Comparison of ENCODE assay signal across 8 cellular contexts in the genomic region with DNA sequence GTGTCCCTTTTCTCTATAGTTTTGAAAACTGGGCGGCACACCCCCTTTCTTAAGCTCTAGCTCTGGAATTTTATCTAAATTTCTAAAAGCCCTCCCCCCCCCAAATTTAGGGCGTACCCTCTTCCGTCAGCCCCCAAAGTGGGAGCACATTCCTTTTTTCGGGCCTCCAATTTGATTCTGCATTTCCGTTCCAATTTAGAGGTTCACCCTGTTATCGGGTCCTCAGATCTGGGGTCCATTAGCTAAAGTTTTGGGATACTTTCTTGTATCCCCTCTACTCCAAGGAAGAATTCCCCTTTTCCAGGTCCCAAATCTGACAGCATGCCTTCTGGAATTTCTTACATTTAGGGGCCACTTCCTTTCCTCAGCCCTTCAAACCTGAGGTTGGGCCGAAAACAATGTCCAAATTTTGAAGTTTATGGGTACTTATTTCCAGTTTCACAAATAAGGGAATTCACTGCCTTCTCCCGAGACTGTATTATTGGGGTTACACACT. TPM values are rescaled to one million over a fixed set of nuclear protein-coding genes. Genes with fewer than 3 reads are reported as not detected.
DNase-seq lines count a peak whose midpoint lies in the region; ATAC-seq and TF ChIP-seq lines count a peak whose summit lies in the region.

No MANE protein-coding gene starts in this region.

- H3K9ac ChIP-seq in parathyroid adenoma: peak overlapping the region; percentile 49

- peaks cover 42% of the 10 kb centered on the region for H3K36me3 Mint-ChIP-seq in Calu3 (ENCODE audit: insufficient read depth, unreplicated experiment)

- intact Hi-C loops in Calu3 (cut with micrococcal nuclease; ENCODE audit: unreplicated experiment): no loop called here

- TF ChIP-seq CTCF in Calu3 (IDR thresholded peaks at IDR 0.05; ENCODE audit: unreplicated experiment) (no peak), parathyroid adenoma (IDR thresholded peaks at IDR 0.05) (no peak), GM20000 (IDR thresholded peaks at IDR 0.05; ENCODE audit: extremely low read depth, missing control alignments) (no peak)

- H2AFZ ChIP-seq in parathyroid adenoma: peak overlapping the region; percentile 66

- 9 to 10% methylated on average over 8 of the region's 8 CpGs for WGBS in esophagus, 2 donors

- peaks cover 57% of the 10 kb centered on the region for H3K4me1 Mint-ChIP-seq in Calu3 (ENCODE audit: low read depth, unreplicated experiment)

- no peaks in the 10 kb centered on the region for H3K27me3 Mint-ChIP-seq in Calu3 (ENCODE audit: unreplicated experiment)

- H3K27ac ChIP-seq in esophagus (ENCODE audit: low read depth in 2 of 2, low read length in 1 of 2) (peak overlapping the region; percentile 95), parathyroid adenoma (peak overlapping the region; percentile 91)

- DNase-seq in Calu3 (no peak), RKO (ENCODE audit: low spot score) (peak; percentile 32), GM20000 (ENCODE audit: low spot score) (no peak)

- no peaks in the 10 kb centered on the region for H3K27me3 ChIP-seq in esophagus (ENCODE audit: control insufficient read depth in 1 of 2, insufficient read depth in 2 of 2, low read length in 2 of 2)
- H3K27me3 ChIP-seq in parathyroid adenoma (ENCODE audit: control insufficient read depth, insufficient read depth, low read length): no peaks in the 10 kb centered on the region

- CTCF ChIA-PET in Calu3 (lab: Charles Lee): no interaction called here

- H3K9me3 Mint-ChIP-seq in Calu3 (ENCODE audit: low read depth, unreplicated experiment): peaks cover 4% of the 10 kb centered on the region

- H3K4me1 ChIP-seq in esophagus (ENCODE audit: control insufficient read depth in 2 of 2, insufficient read depth in 2 of 2, low read length in 1 of 2): peaks cover 5 to 12% of the 10 kb centered on the region in 2 donors
- peaks cover 37% of the 10 kb centered on the region for H3K4me1 ChIP-seq in parathyroid adenoma

- peak overlapping the region; percentile 62 for H3K27ac Mint-ChIP-seq in Calu3 (ENCODE audit: unreplicated experiment)

- peaks cover 22% of the 10 kb centered on the region for H3K79me2 ChIP-seq in parathyroid adenoma

- H3K36me3 ChIP-seq in esophagus (ENCODE audit: control insufficient read depth in 2 of 2, insufficient read depth in 2 of 2, low read length in 1 of 2) (peaks cover 0 to 4% of the 10 kb centered on the region in 2 donors), parathyroid adenoma (ENCODE audit: control insufficient read depth, insufficient read depth, low read length) (no peaks in the 10 kb centered on the region)

- H3K9me3 ChIP-seq in esophagus (ENCODE audit: control insufficient read depth in 2 of 2, insufficient read depth in 1 of 2, low read depth in 1 of 2, low read length in 1 of 2) (no peaks in the 10 kb centered on the region), parathyroid adenoma (ENCODE audit: control insufficient read depth, low read length) (no peaks in the 10 kb centered on the region)

- peak overlapping the region; percentile 90 for H3K4me2 ChIP-seq in parathyroid adenoma (ENCODE audit: low read length)

- H3K4me3 Mint-ChIP-seq in Calu3 (ENCODE audit: low read depth, unreplicated experiment): peak overlapping the region; percentile 67

- no peak for ATAC-seq in GM21528 (IDR thresholded peaks at IDR 0.05; ENCODE audit: low FRiP score, unreplicated experiment)
- no peak for ATAC-seq in GM18520 (IDR thresholded peaks at IDR 0.05; ENCODE audit: unreplicated experiment)
- no peak for ATAC-seq in GM21723 (IDR thresholded peaks at IDR 0.05; ENCODE audit: unreplicated experiment)

- TSS peak; percentile 56 for BruUV-seq in Calu3 (replicated peaks; lab: Mats Ljungman, UMichigan)

- H3K4me3 ChIP-seq in esophagus (ENCODE audit: low read depth in 1 of 2, low read length in 2 of 2) (peak overlapping the region; percentile 65 to 84), parathyroid adenoma (ENCODE audit: low read depth, low read length) (peak overlapping the region; percentile 90)

RNA-seq across cellular contexts. Expression of gene PHF20, which starts 0.8 kb away (rescaled TPM):
- 47.4 and 56.7 TPM in 2 replicates for total RNA-seq in Calu3 (2022)
- polyA plus RNA-seq in esophagus: 10 to 100 TPM; 13.0 to 15.8 TPM

RNA-seq across cellular contexts. Expression of gene RBM39, which starts 30.6 kb away (rescaled TPM):
- total RNA-seq in Calu3 (2022): 422 and 479 TPM in 2 replicates
- polyA plus RNA-seq in esophagus: 100 to 1,000 TPM; 164 to 335 TPM
